In the genomic region with DNA sequence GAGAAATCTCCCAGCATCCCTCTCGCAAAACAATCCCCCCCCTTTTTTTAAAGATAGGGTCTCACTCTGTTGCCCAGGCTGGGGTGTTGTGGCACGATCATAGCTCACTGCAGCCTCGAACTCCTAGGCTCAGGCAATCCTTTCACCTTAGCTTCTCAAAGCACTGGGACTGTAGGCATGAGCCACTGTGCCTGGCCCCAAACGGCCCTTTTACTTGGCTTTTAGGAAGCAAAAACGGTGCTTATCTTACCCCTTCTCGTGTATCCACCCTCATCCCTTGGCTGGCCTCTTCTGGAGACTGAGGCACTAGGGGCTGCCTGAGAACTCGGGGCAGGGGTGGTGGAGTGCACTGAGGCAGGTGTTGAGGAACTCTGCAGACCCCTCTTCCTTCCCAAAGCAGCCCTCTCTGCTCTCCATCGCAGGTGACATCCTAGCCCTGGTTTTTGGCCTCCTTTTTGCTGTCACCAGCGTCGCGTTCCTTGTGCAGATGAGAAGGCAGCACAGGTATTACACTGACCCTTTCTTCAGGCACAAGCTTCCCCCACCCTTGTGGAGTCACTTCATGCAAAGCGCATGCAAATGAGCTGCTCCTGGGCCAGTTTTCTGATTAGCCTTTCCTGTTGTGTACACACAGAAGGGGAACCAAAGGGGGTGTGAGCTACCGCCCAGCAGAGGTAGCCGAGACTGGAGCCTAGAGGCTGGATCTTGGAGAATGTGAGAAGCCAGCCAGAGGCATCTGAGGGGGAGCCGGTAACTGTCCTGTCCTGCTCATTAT, we compare ENCODE assay signal across 12 cellular contexts. TPM values are rescaled to one million over a fixed set of nuclear protein-coding genes. Genes with fewer than 3 reads are reported as not detected.
DNase-seq lines count a peak whose midpoint lies in the region; ATAC-seq and TF ChIP-seq lines count a peak whose summit lies in the region.
"Had no signal": no experiment of that assay in that cellular context is flagged by ENCODE, and none has a peak within 500 bp of the region (broad histone marks: within the 10 kb centered on the region; RNA-seq: fewer than 3 reads in every experiment).

No MANE protein-coding gene starts in this region.

- H3K9me3 ChIP-seq in DOHH2 (ENCODE audit: control insufficient read depth, insufficient read depth, low read length) (no peaks in the 10 kb centered on the region), Panc1 (ENCODE audit: control insufficient read depth, insufficient read depth, low read depth, low read length) (no peaks in the 10 kb centered on the region)
- H3K9me3 ChIP-seq: BLaER1 had no signal

- BruUV-seq in Panc1 (replicated peaks; lab: Mats Ljungman, UMichigan): no TSS peak

- POLR2A ChIA-PET in Panc1 (lab: Charles Lee): interaction anchor here (0.6 kb wide), 1 partner anchor 367 kb away, joined by 3 read pairs; no protein-coding TSS in a partner anchor

- peak; percentile 46 for ATAC-seq in GM21576 (IDR thresholded peaks at IDR 0.05; ENCODE audit: unreplicated experiment)
- peak; percentile 54 for ATAC-seq in Panc1

- no peak overlapping the region for H3K27ac ChIP-seq in DOHH2 (ENCODE audit: low read depth, low read length)
- no peak overlapping the region; the same call in 1 of the 2 replicates for H3K27ac ChIP-seq in Panc1 (ENCODE audit: low read length)
- H3K27ac ChIP-seq: BLaER1 had no signal

- H3K4me3 ChIP-seq in DOHH2 (ENCODE audit: low read length): peak overlapping the region; percentile 19
- H3K4me3 ChIP-seq in Panc1 (ENCODE audit: low read depth in 2 of 2, low read length in 2 of 2): no peak overlapping the region
- H3K4me3 ChIP-seq: BLaER1 had no signal

- no peaks in the 10 kb centered on the region for H3K9me2 ChIP-seq in DOHH2 (replicated peaks; ENCODE audit: control insufficient read depth, low read length)

- no peak for TF ChIP-seq CTCF in DOHH2 (IDR thresholded peaks at IDR 0.05; ENCODE audit: low read depth, low read length, poor library complexity, severe bottlenecking)
- no peak for TF ChIP-seq CTCF in Panc1 (IDR thresholded peaks at IDR 0.05)

- in situ Hi-C loops in Panc1 (cut with HindIII; ENCODE audit: low pct_unique_long_range_greater_than_20kb, low sequenced_read_pairs): no loop called here

- H4K20me1 ChIP-seq in DOHH2 (ENCODE audit: control insufficient read depth, insufficient read depth, low read depth, low read length): no peaks in the 10 kb centered on the region
- H4K20me1 ChIP-seq: BLaER1 had no signal

- peaks cover 20% of the 10 kb centered on the region for H3K4me1 ChIP-seq in DOHH2 (ENCODE audit: control insufficient read depth, low read length)
- peaks cover 12% of the 10 kb centered on the region; the same call in 1 of the 2 replicates for H3K4me1 ChIP-seq in Panc1 (ENCODE audit: control insufficient read depth, insufficient read depth, low read length)

- DNase-seq in Panc1 (ENCODE audit: low read depth, low spot score) (no peak), iPS-NIHi7 (ENCODE audit: extremely low spot score) (peak; percentile 72), COR-L47 (lab: John Stamatoyannopoulos, UW) (no peak), NCI-H82 treated with DMSO at 0.1 percent for 48 hours (lab: John Stamatoyannopoulos, UW; ENCODE audit: unreplicated experiment) (no peak)
- no peak for DNase-seq in stimulated activated CD4-positive, alpha-beta T cell treated with anti-CD3 and anti-CD28 coated beads, Interleukin-2, amount 100 ng/mL, for 24 hours
- DNase-seq in stimulated activated CD4-positive, alpha-beta T cell treated with anti-CD3 and anti-CD28 coated beads, Interleukin-1b, Interleukin-23, amount 100 ng/mL, for 48 hours: no peak
- DNase-seq: central memory CD4-positive, alpha-beta T cell; hypothalamus; NCI-H2081 had no signal

- peak overlapping the region; percentile 54 for H3K4me2 ChIP-seq in DOHH2 (ENCODE audit: low read length)
- H3K4me2 ChIP-seq: BLaER1 had no signal

- intact Hi-C loops in Panc1 (cut with micrococcal nuclease; ENCODE audit: unreplicated experiment): no loop called here

- CTCF ChIA-PET in Panc1 (lab: Charles Lee): interaction anchor here (0.5 to 1.6 kb wide), 2 partner anchors 13 to 19 kb away, joined by 4 to 7 read pairs; no protein-coding TSS in a partner anchor

- H3F3A ChIP-seq in DOHH2 (ENCODE audit: control insufficient read depth, insufficient read depth): no peaks in the 10 kb centered on the region

- H3K36me3 ChIP-seq in DOHH2 (ENCODE audit: control insufficient read depth, low read length) (no peaks in the 10 kb centered on the region), Panc1 (ENCODE audit: control insufficient read depth, insufficient read depth, low read length) (no peaks in the 10 kb centered on the region)

- H3K79me2 ChIP-seq in DOHH2 (ENCODE audit: control insufficient read depth, low read length): no peaks in the 10 kb centered on the region

- H3K27me3 ChIP-seq in DOHH2 (ENCODE audit: control insufficient read depth, low read length): no peaks in the 10 kb centered on the region
- no peaks in the 10 kb centered on the region for H3K27me3 ChIP-seq in Panc1 (ENCODE audit: control insufficient read depth, insufficient read depth, low read length)

RNA-seq across cellular contexts. Expression of a gene that starts 6.8 kb away (rescaled TPM):
- total RNA-seq in Panc1 (2021; ENCODE audit: unreplicated experiment): 0.31 TPM
- 1.1 TPM for polyA plus RNA-seq in Panc1 (2012; ENCODE audit: insufficient read length)

RNA-seq across cellular contexts. Expression of a gene that starts 9.2 kb away (rescaled TPM):
- 544 TPM for total RNA-seq in Panc1 (2021; ENCODE audit: unreplicated experiment)
- 991 TPM for polyA plus RNA-seq in Panc1 (2012; ENCODE audit: insufficient read length)

RNA-seq across cellular contexts. Expression of a gene that starts 15.5 kb away (rescaled TPM):
- 34.0 TPM for total RNA-seq in Panc1 (2021; ENCODE audit: unreplicated experiment)
- 15.0 TPM for polyA plus RNA-seq in Panc1 (2012; ENCODE audit: insufficient read length)

RNA-seq across cellular contexts. Expression of a gene that starts 22.4 kb away (rescaled TPM):
- total RNA-seq in Panc1 (2021; ENCODE audit: unreplicated experiment): 39.9 TPM
- 87.7 TPM for polyA plus RNA-seq in Panc1 (2012; ENCODE audit: insufficient read length)

RNA-seq across cellular contexts. Expression of a gene that starts 22.7 kb away (rescaled TPM):
- 29,896 TPM for total RNA-seq in Panc1 (2021; ENCODE audit: unreplicated experiment)
- 43.7 TPM for polyA plus RNA-seq in Panc1 (2012; ENCODE audit: insufficient read length)
